ENCODE assay signal across 14 cellular contexts in genomic region chr1:119636500-119637089, GRCh38.
"Had no signal": no experiment of that assay in that cellular context is flagged by ENCODE, and none has a peak within 500 bp of the region (broad histone marks: within the 10 kb centered on the region; RNA-seq: fewer than 3 reads in every experiment).

No MANE protein-coding gene starts in this region.

- H3K4me3 Mint-ChIP-seq: activated naive CD8-positive, alpha-beta T cell treated with anti-CD3 and anti-CD28 coated beads for 36 hours; memory B cell; natural killer cell; stimulated activated naive B cell treated with anti-CD40 and anti-IgM and Interleukin-4, amounts not matched to agents 10 μg/mL and 1 μg/mL and 100 μg/mL, for 72 hours had no signal

- H3K36me3 Mint-ChIP-seq: memory B cell; natural killer cell; stimulated activated naive B cell treated with anti-CD40 and anti-IgM and Interleukin-4, amounts not matched to agents 10 μg/mL and 1 μg/mL and 100 μg/mL, for 72 hours had no signal

- H3K27ac ChIP-seq: right lobe of liver had no signal

- H3K4me1 Mint-ChIP-seq: activated naive CD8-positive, alpha-beta T cell treated with anti-CD3 and anti-CD28 coated beads for 36 hours; memory B cell; natural killer cell; stimulated activated naive B cell treated with anti-CD40 and anti-IgM and Interleukin-4, amounts not matched to agents 10 μg/mL and 1 μg/mL and 100 μg/mL, for 72 hours had no signal

- DNase-seq: activated CD4-positive, alpha-beta T cell treated with anti-CD3 and anti-CD28 coated beads, Interleukin-2, amount 50 U/mL, for 4 hours; activated gamma-delta T cell; activated naive CD8-positive, alpha-beta T cell treated with anti-CD3 and anti-CD28 coated beads for 36 hours; activated T-cell treated with anti-CD3 and anti-CD28 coated beads, Interleukin-2, amount 50 U/mL, for 1 hour; anterior cingulate cortex; kidney glomerular epithelial cell; natural killer cell; right lobe of liver; SK-N-SH; spleen; stimulated activated CD4-positive, alpha-beta T cell treated with anti-CD3 and anti-CD28 coated beads, Interleukin-1b, Interleukin-23, amount 100 ng/mL, for 48 hours; stimulated activated naive B cell treated with anti-CD40 and anti-IgM and Interleukin-4, amounts not matched to agents 10 μg/mL and 1 μg/mL and 100 μg/mL, for 72 hours; T-helper 1 cell had no signal

- H3K27me3 ChIP-seq: right lobe of liver had no signal

- H3K9me3 Mint-ChIP-seq: memory B cell; natural killer cell; stimulated activated naive B cell treated with anti-CD40 and anti-IgM and Interleukin-4, amounts not matched to agents 10 μg/mL and 1 μg/mL and 100 μg/mL, for 72 hours had no signal

- ATAC-seq: natural killer cell; right lobe of liver; stimulated activated naive B cell treated with anti-CD40 and anti-IgM and Interleukin-4, amounts not matched to agents 10 μg/mL and 1 μg/mL and 100 μg/mL, for 72 hours had no signal
